In the genomic region with DNA sequence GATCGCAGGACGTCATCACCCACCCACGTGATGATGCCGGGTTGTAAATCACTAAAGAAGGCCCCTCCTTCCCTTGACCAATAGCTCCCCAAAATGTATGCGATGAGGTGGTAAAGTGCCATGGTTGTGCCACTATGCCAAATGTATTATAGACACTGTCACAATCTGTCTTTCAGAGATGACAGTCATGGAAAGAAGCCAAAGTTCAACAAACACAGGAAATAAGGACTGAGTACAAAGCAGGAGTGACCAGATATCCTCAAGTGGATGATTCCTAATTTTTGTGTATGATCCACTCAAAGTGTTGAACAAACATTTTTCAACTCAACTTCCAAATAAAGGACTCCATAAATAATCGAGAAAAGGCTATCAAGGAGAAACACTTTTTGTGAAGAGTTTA, we compare ENCODE assay signal across 20 cellular contexts. TPM values are rescaled to one million over a fixed set of nuclear protein-coding genes. Genes with fewer than 3 reads are reported as not detected.
DNase-seq lines count a peak whose midpoint lies in the region; ATAC-seq and TF ChIP-seq lines count a peak whose summit lies in the region.
"Had no signal": no experiment of that assay in that cellular context is flagged by ENCODE, and none has a peak within 500 bp of the region (broad histone marks: within the 10 kb centered on the region; RNA-seq: fewer than 3 reads in every experiment).

No MANE protein-coding gene starts in this region.

- no peak for TF ChIP-seq RAD21 in IMR-90 (IDR thresholded peaks at IDR 0.05; ENCODE audit: low read length)

- H2AFZ ChIP-seq in GM23248 (no peak overlapping the region), IMR-90 (replicated peaks; ENCODE audit: low read length, poor library complexity) (no peak overlapping the region)

- no peak overlapping the region for H3K9ac ChIP-seq in GM23248
- no peak overlapping the region for H3K9ac ChIP-seq in IMR-90 (ENCODE audit: low read depth, low read length)
- H3K9ac ChIP-seq: BLaER1 treated with 17β-estradiol and CSF1 and Interleukin-3, amounts not matched to agents 10 nM and 100 nM had no signal

- no peak overlapping the region for H3K56ac ChIP-seq in IMR-90 (ENCODE audit: extremely low read depth, insufficient read depth, low read length)

- H3K4ac ChIP-seq in IMR-90 (ENCODE audit: low read depth, low read length): no peak overlapping the region

- no peak overlapping the region for H2BK120ac ChIP-seq in IMR-90 (ENCODE audit: low read depth, low read length)

- H3K4me3 ChIP-seq in GM23248 (no peak overlapping the region), IMR-90 (ENCODE audit: insufficient read depth, low read depth, low read length) (no peak overlapping the region), esophagus muscularis mucosa (no peak overlapping the region), lower lobe of right lung (no peak overlapping the region)
- H3K4me3 ChIP-seq: BLaER1 treated with 17β-estradiol and CSF1 and Interleukin-3, amounts not matched to agents 10 nM and 100 nM; GM12878 had no signal

- dilution Hi-C loops in IMR-90 (cut with HindIII; ENCODE audit: low sequenced_read_pairs, unreplicated experiment): no loop called here

- CTCF ChIA-PET in IMR-90 (lab: Yijun Ruan, JAX): no interaction called here

- POLR2A ChIA-PET in IMR-90 (lab: Charles Lee; ENCODE audit: unreplicated experiment): no interaction called here

- H4K20me1 ChIP-seq in GM23248 (ENCODE audit: insufficient read depth): no peaks in the 10 kb centered on the region
- H4K20me1 ChIP-seq in IMR-90 (ENCODE audit: insufficient read depth, low read length): 0 out of 2 replicates have a peak, but pooled peaks cover 3% of the 10 kb centered on the region
- H4K20me1 ChIP-seq: BLaER1 treated with 17β-estradiol and CSF1 and Interleukin-3, amounts not matched to agents 10 nM and 100 nM had no signal

- no peak overlapping the region for H4K8ac ChIP-seq in IMR-90 (ENCODE audit: low read depth in 2 of 2, low read length in 2 of 2)

- H3K9me2 ChIP-seq in GM23248 (ENCODE audit: insufficient read depth): no peaks in the 10 kb centered on the region

- H3K36me3 ChIP-seq in GM23248 (ENCODE audit: low read depth) (no peaks in the 10 kb centered on the region), IMR-90 (ENCODE audit: control insufficient read depth, insufficient read depth, low read length) (peaks cover 4% of the 10 kb centered on the region), esophagus muscularis mucosa (peaks cover 0 to 5% (median 0%) of the 10 kb centered on the region in 4 donors), lower lobe of right lung (no peaks in the 10 kb centered on the region)
- H3K36me3 ChIP-seq: BE2C; BLaER1 treated with 17β-estradiol and CSF1 and Interleukin-3, amounts not matched to agents 10 nM and 100 nM had no signal

- in situ Hi-C loops in GM23248 (cut with MboI) (no loop called here), IMR-90 (cut with MboI; ENCODE audit: low sequenced_read_pairs) (loop anchor here (10.0 kb wide), 1 partner anchor 57 kb away; no protein-coding TSS in a partner anchor)

- no peak overlapping the region for H2BK5ac ChIP-seq in IMR-90 (ENCODE audit: low read depth, low read length, poor library complexity, severe bottlenecking)

- TF ChIP-seq CTCF in IMR-90 (conservative IDR thresholded peaks at IDR 0.05; ENCODE audit: low read depth, low read length): no peak
- TF ChIP-seq CTCF in esophagus muscularis mucosa (IDR thresholded peaks at IDR 0.05): no peak
- TF ChIP-seq CTCF in lower lobe of right lung (IDR thresholded peaks at IDR 0.05): no peak

- no peak overlapping the region for H2BK20ac ChIP-seq in IMR-90 (ENCODE audit: low read depth, low read length)

- H3K14ac ChIP-seq in IMR-90 (replicated peaks; ENCODE audit: low read depth, low read length): 0 out of 2 replicates have a peak overlapping the region, but pooled peaks have one; percentile 2

- no peak overlapping the region for H4K91ac ChIP-seq in IMR-90 (ENCODE audit: insufficient read depth, low read depth, low read length)

- no peak overlapping the region for H2AK9ac ChIP-seq in IMR-90 (replicated peaks; ENCODE audit: low read depth, low read length, poor library complexity)

- H3K18ac ChIP-seq in IMR-90 (ENCODE audit: low read depth, low read length): no peak overlapping the region

- peaks cover 15% of the 10 kb centered on the region for H3F3A ChIP-seq in GM23248 (ENCODE audit: insufficient read depth)

- peaks cover 100% of the 10 kb centered on the region for H3K79me2 ChIP-seq in GM23248 (ENCODE audit: insufficient read depth)

- H3K9me3 ChIP-seq in GM23248 (ENCODE audit: low read depth) (no peaks in the 10 kb centered on the region), IMR-90 (ENCODE audit: control insufficient read depth, insufficient read depth, low read length) (no peaks in the 10 kb centered on the region), esophagus muscularis mucosa (no peaks in the 10 kb centered on the region), lower lobe of right lung (no peaks in the 10 kb centered on the region)
- H3K9me3 ChIP-seq: BE2C; BLaER1 treated with 17β-estradiol and CSF1 and Interleukin-3, amounts not matched to agents 10 nM and 100 nM had no signal

- no peak overlapping the region for H4K5ac ChIP-seq in IMR-90 (ENCODE audit: low read depth, low read length)

- no peak for TF ChIP-seq EP300 in esophagus muscularis mucosa (IDR thresholded peaks at IDR 0.05)

- H3K23ac ChIP-seq in IMR-90 (ENCODE audit: low read depth, low read length): no peak overlapping the region

- ATAC-seq in IMR-90 (ENCODE audit: low read depth): no peak
- no peak for ATAC-seq in lower lobe of right lung
- no peak for ATAC-seq in GM19467 (IDR thresholded peaks at IDR 0.05; ENCODE audit: unreplicated experiment)
- ATAC-seq: GM12878 had no signal

- no peak overlapping the region for H2AK5ac ChIP-seq in IMR-90 (ENCODE audit: low read depth, low read length)

- peaks cover 34 to 76% of the 10 kb centered on the region in 2 experiments for H3K79me1 ChIP-seq in IMR-90 (ENCODE audit: low read depth in 1 of 2, low read length in 2 of 2)

- no peak overlapping the region for H2BK15ac ChIP-seq in IMR-90 (ENCODE audit: low read depth, low read length)

- intact Hi-C loops in IMR-90 (cut with micrococcal nuclease) (no loop called here), esophagus muscularis mucosa (cut with DNase I) (no loop called here), lower lobe of right lung (cut with DNase I) (loop anchor here (10.0 kb wide), 1 partner anchor 53 kb away; no protein-coding TSS in a partner anchor)

- H3K27me3 ChIP-seq in GM23248 (replicated peaks; ENCODE audit: insufficient read depth) (no peaks in the 10 kb centered on the region), IMR-90 (ENCODE audit: control insufficient read depth, insufficient read depth, low read length) (no peaks in the 10 kb centered on the region), esophagus muscularis mucosa (no peaks in the 10 kb centered on the region), lower lobe of right lung (ENCODE audit: low read depth) (no peaks in the 10 kb centered on the region)
- H3K27me3 ChIP-seq: BE2C; BLaER1 treated with 17β-estradiol and CSF1 and Interleukin-3, amounts not matched to agents 10 nM and 100 nM had no signal

- DNase-seq in GM23248 (no peak), IMR-90 (no peak), esophagus muscularis mucosa (ENCODE audit: extremely low spot score) (peak; percentile 42), erythroblast (lab: John Stamatoyannopoulos, UW) (no peak), lower lobe of right lung (no peak)
- DNase-seq: ACHN; AML-193; BE2C; CD4-positive, alpha-beta T cell; CD8-positive, alpha-beta memory T cell; DMS 273 treated with DMSO at 0.1 percent for 48 hours; DMS79; EL; GDM1; H7; HCEC 1CT had no signal

- peaks cover 47% of the 10 kb centered on the region for H3K4me1 ChIP-seq in GM23248 (ENCODE audit: insufficient read depth)
- H3K4me1 ChIP-seq in IMR-90 (ENCODE audit: control insufficient read depth, insufficient read depth, low read length): no peaks in the 10 kb centered on the region; the same call in 1 of the 2 replicates
- H3K4me1 ChIP-seq in esophagus muscularis mucosa: peaks cover 0 to 2% (median under 1%) of the 10 kb centered on the region in 4 donors
- H3K4me1 ChIP-seq in lower lobe of right lung: no peaks in the 10 kb centered on the region
- H3K4me1 ChIP-seq: BE2C had no signal

- H3K4me2 ChIP-seq in GM23248 (ENCODE audit: unreplicated experiment) (no peak overlapping the region), IMR-90 (ENCODE audit: low read depth, low read length) (no peak overlapping the region)
- H3K4me2 ChIP-seq: BLaER1 treated with 17β-estradiol and CSF1 and Interleukin-3, amounts not matched to agents 10 nM and 100 nM had no signal

- H3K27ac ChIP-seq in GM23248: 0 out of 2 replicates have a peak overlapping the region, but pooled peaks have one; percentile 1
- no peak overlapping the region for H3K27ac ChIP-seq in IMR-90 (ENCODE audit: insufficient read depth, low read length)
- no peak overlapping the region for H3K27ac ChIP-seq in esophagus muscularis mucosa (replicated peaks in 1 of 4)
- no peak overlapping the region for H3K27ac ChIP-seq in lower lobe of right lung
- H3K27ac ChIP-seq: BLaER1 treated with 17β-estradiol and CSF1 and Interleukin-3, amounts not matched to agents 10 nM and 100 nM had no signal

- 95 to 99% methylated on average over 6 of the region's 6 CpGs for WGBS in GM23248 (ENCODE audit: low coverage in 1 of 2, low lambda C conversion rate in 2 of 2, missing lambda C conversion rate in 2 of 2), 2 experiments
- no CpG with 5 or more reads among the region's 6 CpGs for WGBS in IMR-90 (ENCODE audit: extremely low coverage in 2 of 2, insufficient read length in 1 of 2), 2 experiments
- 94% methylated on average over 6 of the region's 6 CpGs for WGBS in esophagus muscularis mucosa

- TF ChIP-seq POLR2A in IMR-90 (IDR thresholded peaks at IDR 0.05; ENCODE audit: low read depth, low read length) (no peak), esophagus muscularis mucosa (IDR thresholded peaks at IDR 0.05; ENCODE audit: low read depth) (no peak), erythroblast (IDR thresholded peaks at IDR 0.05; ENCODE audit: low read length) (no peak)

- BruUV-seq in IMR-90 (replicated peaks; lab: Mats Ljungman, UMichigan): no TSS peak

- peaks cover 6% of the 10 kb centered on the region; the same call in 1 of the 2 replicates for H3K9me1 ChIP-seq in IMR-90 (ENCODE audit: insufficient read depth, low read length)

TF ChIP-seq in IMR-90, 13 proteins besides CTCF, POLR2A, EP300 and RAD21 (continues in another document):
- TF ChIP-seq NFE2L2 (IDR thresholded peaks at IDR 0.05; ENCODE audit: low read depth, low read length) (no peak), CEBPB (IDR thresholded peaks at IDR 0.05; ENCODE audit: low read depth, low read length) (no peak), MAZ (IDR thresholded peaks at IDR 0.05; ENCODE audit: borderline replicate concordance, low read depth, low read length) (no peak), MAFK (IDR thresholded peaks at IDR 0.05; ENCODE audit: low read depth, low read length) (no peak)

RNA-seq across cellular contexts. Expression of gene GLIS3, which starts 12.5 kb away (rescaled TPM):
- 19.6 and 23.3 TPM in 2 replicates for total RNA-seq in GM23248 (2014; rRNA removed; shearing (Covaris generic))
- polyA plus RNA-seq in GM23248 (2016; fragmentation: Nextera tagmentation; extraction: Ambion mirVana): 4.9 and 6.2 TPM in 2 replicates
- total RNA-seq in IMR-90 (2012; rRNA removed): 22.5 and 22.8 TPM in 2 replicates
- polyA plus RNA-seq in IMR-90 (2012; rRNA removed): 5.7 TPM in 2 replicates
- 3.0 and 3.7 TPM in 2 replicates for polyA plus RNA-seq in IMR-90 (2012; cell fraction: cytosol; rRNA removed)
- polyA plus RNA-seq in IMR-90 (2012; cell fraction: nucleus; rRNA removed; ENCODE audit: low replicate concordance): 5.5 and 9.3 TPM in 2 replicates
- total RNA-seq in esophagus muscularis mucosa: 10 to 100 TPM; 14.6 to 34.1 (median 20.5) TPM
- 22.7 TPM for total RNA-seq in lower lobe of right lung
- polyA plus RNA-seq: CD14-positive monocyte had no signal
